ENCODE assay signal across 28 cellular contexts in genomic region chr1:91075233-91076135, GRCh38. TPM values are rescaled to one million over a fixed set of nuclear protein-coding genes. Genes with fewer than 3 reads are reported as not detected.
DNase-seq lines count a peak whose midpoint lies in the region; ATAC-seq, FAIRE-seq and TF ChIP-seq lines count a peak whose summit lies in the region.
"Had no signal": no experiment of that assay in that cellular context is flagged by ENCODE, and none has a peak within 500 bp of the region (broad histone marks: within the 10 kb centered on the region; RNA-seq: fewer than 3 reads in every experiment).

No MANE protein-coding gene starts in this region.

- no peak overlapping the region for H3K4me3 Mint-ChIP-seq in activated CD4-positive, alpha-beta memory T cell treated with anti-CD3 and anti-CD28 coated beads, Interleukin-2, amount 10 ng/mL, durations not matched to agents 7 days and 5 days
- H3K4me3 Mint-ChIP-seq: brain; memory B cell; T-helper 1 cell treated with Interleukin-12 subunit alpha and Interleukin-12 subunit beta and Interleukin-4 antibody, amounts not matched to agents 30 μg/mL and 1 μg/mL, for 36 hours had no signal

- DNase-seq in AG10803 (ENCODE audit: low read depth) (peak; percentile 18), H54 (ENCODE audit: insufficient read length, low spot score) (peak; percentile 20), dermis blood vessel endothelial cell (peak; percentile 5), spleen (no peak)
- no peak for DNase-seq in activated CD4-positive, alpha-beta memory T cell treated with anti-CD3 and anti-CD28 coated beads, Interleukin-2, amount 10 ng/mL, durations not matched to agents 7 days and 5 days
- DNase-seq: activated CD4-positive, alpha-beta T cell treated with anti-CD3 and anti-CD28 coated beads for 48 hours; activated naive CD4-positive, alpha-beta T cell; activated T-cell treated with anti-CD3 and anti-CD28 coated beads, Interleukin-2, amount 50 U/mL, for 48 hours; Caco-2; DMS79 treated with DMSO at 0.1 percent for 48 hours; effector CD8-positive, alpha-beta T cell; erythroblast; foreskin keratinocyte; left cardiac atrium; NCI-H2081 treated with DMSO at 0.1 percent for 48 hours; NCI-H82; OCI-M1; upper lobe of right lung had no signal

- H3K27me3 Mint-ChIP-seq in activated CD4-positive, alpha-beta memory T cell treated with anti-CD3 and anti-CD28 coated beads, Interleukin-2, amount 10 ng/mL, durations not matched to agents 7 days and 5 days, result no peaks in the 10 kb centered on the region
- H3K27me3 Mint-ChIP-seq: brain had no signal

- H3K9me3 ChIP-seq in OCI-LY1 (ENCODE audit: low read length), result no peaks in the 10 kb centered on the region
- H3K9me3 ChIP-seq in spleen, result no peaks in the 10 kb centered on the region
- H3K9me3 ChIP-seq: Caco-2, neutrophil, prostate gland, SJCRH30, upper lobe of right lung had no signal

- H3F3A ChIP-seq in OCI-LY1 (ENCODE audit: insufficient read depth, low read length), result no peaks in the 10 kb centered on the region

- FAIRE-seq in H54 (lab: Jason Lieb, UNC), result peak; percentile 38
- FAIRE-seq: GM12892 had no signal

- H3K4me2 ChIP-seq in OCI-LY1 (ENCODE audit: low read length), result no peak overlapping the region

- H3K9me2 ChIP-seq in OCI-LY1 (ENCODE audit: low read depth, low read length), result no peaks in the 10 kb centered on the region

- WGBS in spleen, 5 donors, result 66 to 72% (median 69%) methylated on average over 11 of the region's 11 CpGs

- no peaks in the 10 kb centered on the region for H3K4me1 ChIP-seq in OCI-LY1 (ENCODE audit: insufficient read depth, low read length, severe bottlenecking)
- no peaks in the 10 kb centered on the region for H3K4me1 ChIP-seq in spleen
- H3K4me1 ChIP-seq: Caco-2, foreskin keratinocyte, prostate gland, SJCRH30, upper lobe of right lung had no signal

- no peaks in the 10 kb centered on the region for H3K36me3 Mint-ChIP-seq in activated CD4-positive, alpha-beta memory T cell treated with anti-CD3 and anti-CD28 coated beads, Interleukin-2, amount 10 ng/mL, durations not matched to agents 7 days and 5 days (ENCODE audit: low read depth)
- H3K36me3 Mint-ChIP-seq: brain, memory B cell had no signal

- no peak overlapping the region for H3K9ac ChIP-seq in OCI-LY1 (ENCODE audit: low read length)

- H3K9me3 Mint-ChIP-seq in activated CD4-positive, alpha-beta memory T cell treated with anti-CD3 and anti-CD28 coated beads, Interleukin-2, amount 10 ng/mL, durations not matched to agents 7 days and 5 days, result no peaks in the 10 kb centered on the region
- H3K9me3 Mint-ChIP-seq: brain; memory B cell; T-helper 1 cell treated with Interleukin-12 subunit alpha and Interleukin-12 subunit beta and Interleukin-4 antibody, amounts not matched to agents 30 μg/mL and 1 μg/mL, for 36 hours had no signal

- H3K27ac Mint-ChIP-seq in activated CD4-positive, alpha-beta memory T cell treated with anti-CD3 and anti-CD28 coated beads, Interleukin-2, amount 10 ng/mL, durations not matched to agents 7 days and 5 days, result no peak overlapping the region
- H3K27ac Mint-ChIP-seq: brain; memory B cell; T-helper 1 cell treated with Interleukin-12 subunit alpha and Interleukin-12 subunit beta and Interleukin-4 antibody, amounts not matched to agents 30 μg/mL and 1 μg/mL, for 36 hours had no signal

- no peak overlapping the region for H2AFZ ChIP-seq in OCI-LY1 (ENCODE audit: low read length)

- no peak overlapping the region for H3K4me3 ChIP-seq in AG10803 (ENCODE audit: low read length)
- no peak overlapping the region for H3K4me3 ChIP-seq in OCI-LY1 (ENCODE audit: low read depth, low read length, poor library complexity, severe bottlenecking)
- H3K4me3 ChIP-seq in spleen, result no peak overlapping the region
- H3K4me3 ChIP-seq: prostate gland, SJCRH30, upper lobe of right lung had no signal

- no peaks in the 10 kb centered on the region for H3K4me1 Mint-ChIP-seq in activated CD4-positive, alpha-beta memory T cell treated with anti-CD3 and anti-CD28 coated beads, Interleukin-2, amount 10 ng/mL, durations not matched to agents 7 days and 5 days

- CTCF ChIA-PET in activated CD4-positive, alpha-beta memory T cell treated with anti-CD3 and anti-CD28 coated beads, Interleukin-2, amount 10 ng/mL, durations not matched to agents 7 days and 5 days (lab: Charles Lee), result no interaction called here

- ATAC-seq in GM18867 (IDR thresholded peaks at IDR 0.05; ENCODE audit: unreplicated experiment) (no peak), GM18520 (IDR thresholded peaks at IDR 0.05; ENCODE audit: unreplicated experiment) (no peak)
- ATAC-seq: foreskin keratinocyte, upper lobe of right lung had no signal

- POLR2A ChIA-PET in activated CD4-positive, alpha-beta memory T cell treated with anti-CD3 and anti-CD28 coated beads, Interleukin-2, amount 10 ng/mL, durations not matched to agents 7 days and 5 days (lab: Charles Lee), result no interaction called here

- H3K27ac ChIP-seq in OCI-LY1 (ENCODE audit: low read depth, low read length, poor library complexity, severe bottlenecking), result no peak overlapping the region
- no peak overlapping the region for H3K27ac ChIP-seq in spleen
- H3K27ac ChIP-seq: foreskin keratinocyte, neutrophil, prostate gland, SJCRH30, upper lobe of right lung had no signal

- no peaks in the 10 kb centered on the region for H4K20me1 ChIP-seq in OCI-LY1 (ENCODE audit: insufficient read depth, low read length)

- TF ChIP-seq CTCF in AG10803 (conservative IDR thresholded peaks at IDR 0.05; ENCODE audit: low read length) (no peak), OCI-LY1 (IDR thresholded peaks at IDR 0.05; ENCODE audit: low read length) (peak; percentile 26; the same call in 1 of the 2 replicates), spleen (IDR thresholded peaks at IDR 0.05 in 8 of 11, conservative IDR thresholded peaks at IDR 0.05 in 3 of 11) (no peak)

- H3K27me3 ChIP-seq in OCI-LY1 (ENCODE audit: insufficient read depth, low read length) (no peaks in the 10 kb centered on the region), spleen (replicated peaks in 1 of 7) (no peaks in the 10 kb centered on the region)
- H3K27me3 ChIP-seq: foreskin keratinocyte, neutrophil, SJCRH30, upper lobe of right lung had no signal

- H3K36me3 ChIP-seq in OCI-LY1 (ENCODE audit: insufficient read depth, low read length) (no peaks in the 10 kb centered on the region), spleen (no peaks in the 10 kb centered on the region)
- H3K36me3 ChIP-seq: neutrophil, prostate gland, SJCRH30, upper lobe of right lung had no signal

- TF ChIP-seq POLR2A in H54 (IDR thresholded peaks at IDR 0.05; ENCODE audit: low read depth, low read length) (no peak), spleen (IDR thresholded peaks at IDR 0.05) (no peak)

- H3K79me2 ChIP-seq in OCI-LY1 (ENCODE audit: insufficient read depth, low read length), result no peaks in the 10 kb centered on the region

- intact Hi-C loops in spleen (cut with DNase I; ENCODE audit: low total_unique reads), result no loop called here

RNA-seq across cellular contexts. Expression of gene ZNF644, which starts 53.6 kb away (rescaled TPM):
- total RNA-seq in dermis blood vessel endothelial cell, result 62.3 and 67.4 TPM in 2 replicates
- total RNA-seq in spleen, result 10 to 100 TPM; 55.0 to 89.6 (median 83.1) TPM
- polyA plus RNA-seq in spleen, result 10 to 100 TPM; 21.6 to 25.2 (median 22.4) TPM
- total RNA-seq in activated CD4-positive, alpha-beta memory T cell treated with anti-CD3 and anti-CD28 coated beads, Interleukin-2, amount 10 ng/mL, durations not matched to agents 7 days and 5 days, result 10 to 100 TPM; 50.9 to 56.1 TPM

Comparison
In these comparisons a context has a peak if more than half of its experiments do, and no peak if none do; other contexts are left out.
1. DNase-seq: peak in AG10803 (single experiment), H54 (single experiment) and dermis blood vessel endothelial cell (single experiment); none in spleen (single experiment) and activated CD4-positive, alpha-beta memory T cell treated with anti-CD3 and anti-CD28 coated beads, Interleukin-2, amount 10 ng/mL, durations not matched to agents 7 days and 5 days (single experiment).